ENCODE assay signal across 30 cellular contexts in the genomic region with DNA sequence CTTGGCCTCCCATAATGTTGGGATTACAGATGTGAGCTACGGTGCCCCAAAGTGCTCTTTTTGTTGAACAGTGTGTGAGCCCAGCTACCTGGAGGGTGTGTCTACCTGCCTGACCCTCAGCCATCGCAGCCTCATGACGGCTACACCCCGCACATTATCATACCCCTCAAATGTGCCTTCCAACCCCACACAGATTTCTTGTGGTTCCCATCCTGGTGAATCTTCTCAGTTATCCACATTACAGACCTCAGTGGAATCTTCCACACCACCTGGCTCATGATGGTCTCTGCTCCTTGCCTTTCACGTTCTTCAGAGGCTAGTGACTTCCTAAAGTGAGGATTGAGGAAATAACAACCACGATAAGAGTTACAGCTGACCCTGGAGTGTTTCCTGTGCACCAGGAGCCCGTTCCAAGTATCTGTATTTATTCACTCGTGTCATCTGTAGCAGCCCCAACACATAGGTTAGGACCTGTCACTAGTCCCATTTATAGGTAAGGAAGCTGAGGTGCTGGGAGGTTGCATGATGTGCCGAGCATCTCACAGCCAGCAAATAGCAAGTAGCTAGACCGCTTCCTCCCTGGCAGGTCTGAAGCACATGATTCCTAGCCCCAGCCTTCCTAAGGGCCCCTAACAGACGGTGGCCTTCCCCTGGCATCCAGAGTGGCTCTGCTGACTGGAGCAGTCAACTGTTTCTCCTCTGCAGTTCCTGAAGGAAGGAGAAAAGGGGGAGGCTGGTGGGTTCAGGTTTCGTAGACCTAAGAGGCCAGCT. TPM values are rescaled to one million over a fixed set of nuclear protein-coding genes. Genes with fewer than 3 reads are reported as not detected.
DNase-seq lines count a peak whose midpoint lies in the region; ATAC-seq and TF ChIP-seq lines count a peak whose summit lies in the region.
"Had no signal": no experiment of that assay in that cellular context is flagged by ENCODE, and none has a peak within 500 bp of the region (broad histone marks: within the 10 kb centered on the region; RNA-seq: fewer than 3 reads in every experiment).

No MANE protein-coding gene starts in this region.

- H3K4me3 ChIP-seq in coronary artery (no peak overlapping the region), subcutaneous abdominal adipose tissue (ENCODE audit: low read depth in 1 of 5, low read length in 5 of 5) (no peak overlapping the region)
- H3K4me3 ChIP-seq: A549, breast epithelium, lung, MG63, skin epidermis, tibial nerve had no signal

- no peaks in the 10 kb centered on the region for H3K9me3 ChIP-seq in subcutaneous abdominal adipose tissue (ENCODE audit: control insufficient read depth in 5 of 5, low read length in 5 of 5)
- H3K9me3 ChIP-seq: A549, breast epithelium, MG63, tibial nerve had no signal

- H3K27ac Mint-ChIP-seq in activated naive CD4-positive, alpha-beta T cell treated with anti-CD3 and anti-CD28 coated beads, Interleukin-2, amount 50 U/mL, for 72 hours: peak overlapping the region; percentile 25 to 34
- H3K27ac Mint-ChIP-seq in mesothelial cell of epicardium (peak overlapping the region; percentile 49), glutamatergic neuron (ENCODE audit: unreplicated experiment) (no peak overlapping the region)
- H3K27ac Mint-ChIP-seq: activated CD4-positive, alpha-beta T cell treated with anti-CD3 and anti-CD28 coated beads, Interleukin-2, amount 10 ng/mL, durations not matched to agents 24 days and 14 days had no signal

- no peaks in the 10 kb centered on the region for H3K36me3 ChIP-seq in subcutaneous abdominal adipose tissue (ENCODE audit: control insufficient read depth in 5 of 5, insufficient read depth in 5 of 5, low read length in 5 of 5)
- H3K36me3 ChIP-seq: breast epithelium, MG63, tibial nerve, WERI-Rb-1 had no signal

- no peak for DNase-seq in activated naive CD4-positive, alpha-beta T cell treated with anti-CD3 and anti-CD28 coated beads, Interleukin-2, amount 50 U/mL, for 72 hours (ENCODE audit: low spot score in 2 of 2)
- DNase-seq in activated naive CD4-positive, alpha-beta T cell (lab: John Stamatoyannopoulos, UW): no peak
- DNase-seq in coronary artery (ENCODE audit: low spot score) (peak; percentile 57), mesothelial cell of epicardium (ENCODE audit: low spot score in 2 of 2, unreplicated experiment in 2 of 2) (no peak), activated T-cell treated with anti-CD3 and anti-CD28 coated beads for 4 hours (no peak), glutamatergic neuron (no peak), NCI-H2107 (lab: John Stamatoyannopoulos, UW) (no peak)
- DNase-seq: activated CD4-positive, alpha-beta T cell treated with anti-CD3 and anti-CD28 coated beads, Interleukin-2, amount 10 ng/mL, durations not matched to agents 24 days and 14 days; activated T-cell treated with anti-CD3 and anti-CD28 coated beads, Interleukin-2, amount 50 U/mL, for 4 hours; CD4-positive, alpha-beta memory T cell; DMS 273 treated with DMSO at 0.1 percent for 48 hours; effector CD8-positive, alpha-beta T cell; HCEC 1CT; head of caudate nucleus; KG1; kidney; MG63; NCI-H2029 treated with DMSO at 0.1 percent for 48 hours; nucleus accumbens; stimulated activated naive CD8-positive, alpha-beta T cell treated with anti-CD3 and anti-CD28 coated beads, Interleukin-15, amount 100 ng/mL, for 72 hours; T-helper 9 cell; WERI-Rb-1 had no signal

- no peaks in the 10 kb centered on the region for H3K36me3 Mint-ChIP-seq in activated naive CD4-positive, alpha-beta T cell treated with anti-CD3 and anti-CD28 coated beads, Interleukin-2, amount 50 U/mL, for 72 hours
- H3K36me3 Mint-ChIP-seq in mesothelial cell of epicardium (peaks cover 5% of the 10 kb centered on the region), glutamatergic neuron (ENCODE audit: unreplicated experiment) (no peaks in the 10 kb centered on the region)
- H3K36me3 Mint-ChIP-seq: CD4-positive, alpha-beta memory T cell had no signal

- H3K4me1 Mint-ChIP-seq in mesothelial cell of epicardium (peaks cover 36% of the 10 kb centered on the region), glutamatergic neuron (ENCODE audit: low read depth, unreplicated experiment) (peaks cover 16% of the 10 kb centered on the region)
- H3K4me1 Mint-ChIP-seq: stimulated activated naive CD8-positive, alpha-beta T cell treated with anti-CD3 and anti-CD28 coated beads, Interleukin-15, amount 100 ng/mL, for 72 hours had no signal

- no peaks in the 10 kb centered on the region for H3K27me3 ChIP-seq in subcutaneous abdominal adipose tissue (ENCODE audit: control insufficient read depth in 5 of 5, insufficient read depth in 4 of 5, low read length in 5 of 5)
- H3K27me3 ChIP-seq: breast epithelium, MG63, tibial nerve had no signal

- no peak overlapping the region for H3K27ac ChIP-seq in coronary artery
- H3K27ac ChIP-seq in subcutaneous abdominal adipose tissue (ENCODE audit: low read depth, low read length): peak overlapping the region; percentile 0
- H3K27ac ChIP-seq: A549, skin epidermis, WERI-Rb-1 had no signal

- no peaks in the 10 kb centered on the region for H3K27me3 Mint-ChIP-seq in mesothelial cell of epicardium (ENCODE audit: low read depth)
- H3K27me3 Mint-ChIP-seq in glutamatergic neuron (ENCODE audit: unreplicated experiment): peaks cover 6% of the 10 kb centered on the region
- H3K27me3 Mint-ChIP-seq: stimulated activated naive CD8-positive, alpha-beta T cell treated with anti-CD3 and anti-CD28 coated beads, Interleukin-15, amount 100 ng/mL, for 72 hours had no signal

- peaks cover 11 to 55% (median 40%) of the 10 kb centered on the region in 5 donors for H3K4me1 ChIP-seq in subcutaneous abdominal adipose tissue (ENCODE audit: control insufficient read depth in 5 of 5, insufficient read depth in 5 of 5, low read length in 5 of 5)
- H3K4me1 ChIP-seq: A549, breast epithelium had no signal

- H3K9me3 Mint-ChIP-seq in activated naive CD4-positive, alpha-beta T cell treated with anti-CD3 and anti-CD28 coated beads, Interleukin-2, amount 50 U/mL, for 72 hours: no peaks in the 10 kb centered on the region
- H3K9me3 Mint-ChIP-seq in mesothelial cell of epicardium (no peaks in the 10 kb centered on the region), glutamatergic neuron (ENCODE audit: unreplicated experiment) (peaks cover 4% of the 10 kb centered on the region)
- H3K9me3 Mint-ChIP-seq: activated CD4-positive, alpha-beta T cell treated with anti-CD3 and anti-CD28 coated beads, Interleukin-2, amount 10 ng/mL, durations not matched to agents 24 days and 14 days; activated T-cell treated with anti-CD3 and anti-CD28 coated beads, Interleukin-2, amount 50 U/mL, for 4 hours; stimulated activated naive CD8-positive, alpha-beta T cell treated with anti-CD3 and anti-CD28 coated beads, Interleukin-15, amount 100 ng/mL, for 72 hours had no signal

- no peak overlapping the region for H3K4me3 Mint-ChIP-seq in mesothelial cell of epicardium
- no peak overlapping the region for H3K4me3 Mint-ChIP-seq in glutamatergic neuron (ENCODE audit: unreplicated experiment)
- H3K4me3 Mint-ChIP-seq: activated CD4-positive, alpha-beta T cell treated with anti-CD3 and anti-CD28 coated beads, Interleukin-2, amount 10 ng/mL, durations not matched to agents 24 days and 14 days; activated T-cell treated with anti-CD3 and anti-CD28 coated beads, Interleukin-2, amount 50 U/mL, for 4 hours; CD4-positive, alpha-beta memory T cell; stimulated activated naive CD8-positive, alpha-beta T cell treated with anti-CD3 and anti-CD28 coated beads, Interleukin-15, amount 100 ng/mL, for 72 hours had no signal

- no peak for ATAC-seq in activated naive CD4-positive, alpha-beta T cell treated with anti-CD3 and anti-CD28 coated beads, Interleukin-2, amount 50 U/mL, for 72 hours
- ATAC-seq: activated T-cell treated with anti-CD3 and anti-CD28 coated beads, Interleukin-2, amount 50 U/mL, for 4 hours; stimulated activated naive CD8-positive, alpha-beta T cell treated with anti-CD3 and anti-CD28 coated beads, Interleukin-15, amount 100 ng/mL, for 72 hours had no signal

- peak overlapping the region in 1 of 5 donors; percentile 17 for H3K9ac ChIP-seq in subcutaneous abdominal adipose tissue (ENCODE audit: low read length in 5 of 5)

- no peak for TF ChIP-seq CTCF in coronary artery (IDR thresholded peaks at IDR 0.05)
- no peak for TF ChIP-seq CTCF in mesothelial cell of epicardium (IDR thresholded peaks at IDR 0.05; ENCODE audit: unreplicated experiment)
- TF ChIP-seq CTCF in glutamatergic neuron (IDR thresholded peaks at IDR 0.05; ENCODE audit: partially characterized antibody, unreplicated experiment): no peak

RNA-seq across cellular contexts. Expression of gene TCF7L1, which starts 47.3 kb away (rescaled TPM):
- under 1 TPM in 1 of 2 donors, not detected in 1; 0.11 TPM for total RNA-seq in activated naive CD4-positive, alpha-beta T cell treated with anti-CD3 and anti-CD28 coated beads, Interleukin-2, amount 50 U/mL, for 72 hours
- total RNA-seq in mesothelial cell of epicardium (44.4 to 48.3 TPM (median 45.7 TPM) in 3 replicates), glutamatergic neuron (ENCODE audit: unreplicated experiment) (6.6 TPM)
- total RNA-seq: activated CD8-positive, alpha-beta memory T cell treated with anti-CD3 and anti-CD28 coated beads for 36 hours; CD4-positive, alpha-beta memory T cell; OCI-LY7 had no signal
